ENCODE assay signal across 16 cellular contexts in the genomic region with DNA sequence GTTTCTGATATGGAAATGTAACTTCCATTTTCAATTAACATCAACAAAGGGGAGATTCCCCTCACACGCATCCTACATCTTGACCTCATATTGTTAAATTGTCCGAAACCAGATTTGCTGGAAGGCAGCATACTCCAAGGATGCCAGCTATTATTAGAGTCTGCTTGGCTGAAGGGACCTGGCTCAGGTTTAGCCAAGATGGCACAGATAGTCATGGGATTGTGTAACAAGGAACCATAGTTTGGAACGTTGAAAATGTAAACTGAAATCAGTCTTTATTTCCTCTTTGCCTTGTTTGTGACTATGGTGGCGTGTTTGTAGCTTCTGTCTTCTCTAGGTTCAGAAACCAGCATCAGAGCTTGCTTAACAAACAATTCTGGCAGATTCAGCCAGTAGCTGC. TPM values are rescaled to one million over a fixed set of nuclear protein-coding genes. Genes with fewer than 3 reads are reported as not detected.
A peak's percentile ranks its signal among the peaks of the same experiment; 100 is the strongest.
DNase-seq lines count a peak whose midpoint lies in the region; ATAC-seq and TF ChIP-seq lines count a peak whose summit lies in the region.
"Had no signal": no experiment of that assay in that cellular context is flagged by ENCODE, and none has a peak within 500 bp of the region (broad histone marks: within the 10 kb centered on the region; RNA-seq: fewer than 3 reads in every experiment).

No MANE protein-coding gene starts in this region.

- no peaks in the 10 kb centered on the region for H3K9me3 Mint-ChIP-seq in activated T-helper 1 cell treated with anti-CD3 and anti-CD28 coated beads, Interleukin-12 subunit alpha, Interleukin-12 subunit beta, Interleukin-2, Interleukin-4 antibody, amounts not matched to agents 30 ng/mL and 10 ng/mL and 1 ng/mL, durations not matched to agents 14 hours and 24 hours and 36 hours
- no peaks in the 10 kb centered on the region for H3K9me3 Mint-ChIP-seq in naive thymus-derived CD8-positive, alpha-beta T cell
- H3K9me3 Mint-ChIP-seq: stimulated activated memory B cell treated with anti-CD40 and anti-IgM and Interleukin-4, amounts not matched to agents 10 μg/mL and 1 μg/mL and 100 μg/mL, for 72 hours had no signal

- H3K27ac Mint-ChIP-seq in activated T-helper 1 cell treated with anti-CD3 and anti-CD28 coated beads, Interleukin-12 subunit alpha, Interleukin-12 subunit beta, Interleukin-2, Interleukin-4 antibody, amounts not matched to agents 30 ng/mL and 10 ng/mL and 1 ng/mL, durations not matched to agents 14 hours and 24 hours and 36 hours, result no peak overlapping the region
- H3K27ac Mint-ChIP-seq in naive thymus-derived CD8-positive, alpha-beta T cell, result peak overlapping the region; percentile 61 to 96 (median 91)
- H3K27ac Mint-ChIP-seq: stimulated activated memory B cell treated with anti-CD40 and anti-IgM and Interleukin-4, amounts not matched to agents 10 μg/mL and 1 μg/mL and 100 μg/mL, for 72 hours had no signal

- H3K4me3 Mint-ChIP-seq in activated T-helper 1 cell treated with anti-CD3 and anti-CD28 coated beads, Interleukin-12 subunit alpha, Interleukin-12 subunit beta, Interleukin-2, Interleukin-4 antibody, amounts not matched to agents 30 ng/mL and 10 ng/mL and 1 ng/mL, durations not matched to agents 14 hours and 24 hours and 36 hours, result peak overlapping the region; percentile 62
- peak overlapping the region; percentile 58 to 88 (median 80) for H3K4me3 Mint-ChIP-seq in naive thymus-derived CD8-positive, alpha-beta T cell
- H3K4me3 Mint-ChIP-seq: stimulated activated memory B cell treated with anti-CD40 and anti-IgM and Interleukin-4, amounts not matched to agents 10 μg/mL and 1 μg/mL and 100 μg/mL, for 72 hours had no signal

- intact Hi-C loops in activated T-helper 1 cell treated with anti-CD3 and anti-CD28 coated beads, Interleukin-12 subunit alpha, Interleukin-12 subunit beta, Interleukin-2, Interleukin-4 antibody, amounts not matched to agents 30 ng/mL and 10 ng/mL and 1 ng/mL, durations not matched to agents 14 hours and 24 hours and 36 hours (cut with micrococcal nuclease), result no loop called here

- peaks cover 18% of the 10 kb centered on the region for H3K27me3 Mint-ChIP-seq in activated T-helper 1 cell treated with anti-CD3 and anti-CD28 coated beads, Interleukin-12 subunit alpha, Interleukin-12 subunit beta, Interleukin-2, Interleukin-4 antibody, amounts not matched to agents 30 ng/mL and 10 ng/mL and 1 ng/mL, durations not matched to agents 14 hours and 24 hours and 36 hours (ENCODE audit: insufficient read depth)
- H3K27me3 Mint-ChIP-seq in naive thymus-derived CD8-positive, alpha-beta T cell, result no peaks in the 10 kb centered on the region
- H3K27me3 Mint-ChIP-seq: stimulated activated memory B cell treated with anti-CD40 and anti-IgM and Interleukin-4, amounts not matched to agents 10 μg/mL and 1 μg/mL and 100 μg/mL, for 72 hours had no signal

- POLR2A ChIA-PET in naive thymus-derived CD8-positive, alpha-beta T cell (lab: Charles Lee), result interaction anchor here (0.6 to 2.3 kb wide), 12 partner anchors 13 to 164 kb away, joined by 3 to 14 read pairs (median 4); a partner anchor contains a TSS

- no peak for ATAC-seq in naive thymus-derived CD8-positive, alpha-beta T cell
- ATAC-seq in GM19324 (IDR thresholded peaks at IDR 0.05; ENCODE audit: low FRiP score, unreplicated experiment) (no peak), GM19351 (IDR thresholded peaks at IDR 0.05; ENCODE audit: unreplicated experiment) (no peak)
- ATAC-seq: activated CD4-positive, CD25-positive, alpha-beta regulatory T cell treated with anti-CD3 and anti-CD28 coated beads, Interleukin-2, amount 50 U/mL, for 24 hours; stimulated activated memory B cell treated with anti-CD40 and anti-IgM and Interleukin-4, amounts not matched to agents 10 μg/mL and 1 μg/mL and 100 μg/mL, for 72 hours had no signal

- H3K36me3 Mint-ChIP-seq in activated T-helper 1 cell treated with anti-CD3 and anti-CD28 coated beads, Interleukin-12 subunit alpha, Interleukin-12 subunit beta, Interleukin-2, Interleukin-4 antibody, amounts not matched to agents 30 ng/mL and 10 ng/mL and 1 ng/mL, durations not matched to agents 14 hours and 24 hours and 36 hours (ENCODE audit: low read depth), result peaks cover 7% of the 10 kb centered on the region
- H3K36me3 Mint-ChIP-seq in naive thymus-derived CD8-positive, alpha-beta T cell, result no peaks in the 10 kb centered on the region

- no peak for TF ChIP-seq CTCF in C4-2B (conservative IDR thresholded peaks at IDR 0.05)
- TF ChIP-seq CTCF in LNCaP clone FGC (IDR thresholded peaks at IDR 0.05; ENCODE audit: control insufficient read depth, extremely low read depth, insufficient read depth), result no peak

- peak; percentile 82 for DNase-seq in LNCaP clone FGC (ENCODE audit: low read depth)
- DNase-seq in activated T-helper 1 cell treated with anti-CD3 and anti-CD28 coated beads, Interleukin-12 subunit alpha, Interleukin-12 subunit beta, Interleukin-2, Interleukin-4 antibody, amounts not matched to agents 30 ng/mL and 10 ng/mL and 1 ng/mL, durations not matched to agents 14 hours and 24 hours and 36 hours (ENCODE audit: low spot score), result no peak
- DNase-seq in naive thymus-derived CD8-positive, alpha-beta T cell, result no peak
- no peak for DNase-seq in dermis blood vessel endothelial cell
- no peak for DNase-seq in COLO668 (lab: John Stamatoyannopoulos, UW; ENCODE audit: unreplicated experiment)
- DNase-seq: adrenal gland, heart right ventricle, left ventricle myocardium inferior, NCI-H1105 treated with DMSO at 0.1 percent for 48 hours, NCI-H526 treated with DMSO at 0.1 percent for 48 hours, SHP77 had no signal

- H3K27ac ChIP-seq in C4-2B, result peak overlapping the region; percentile 99
- H3K27ac ChIP-seq: adrenal gland, left ventricle myocardium inferior had no signal

- H3K4me3 ChIP-seq in LNCaP clone FGC (ENCODE audit: low read depth, low read length), result peak overlapping the region; percentile 24
- H3K4me3 ChIP-seq: adrenal gland, heart right ventricle, left ventricle myocardium inferior had no signal

- peaks cover 48% of the 10 kb centered on the region for H3K4me1 Mint-ChIP-seq in activated T-helper 1 cell treated with anti-CD3 and anti-CD28 coated beads, Interleukin-12 subunit alpha, Interleukin-12 subunit beta, Interleukin-2, Interleukin-4 antibody, amounts not matched to agents 30 ng/mL and 10 ng/mL and 1 ng/mL, durations not matched to agents 14 hours and 24 hours and 36 hours (ENCODE audit: low read depth)
- H3K4me1 Mint-ChIP-seq in naive thymus-derived CD8-positive, alpha-beta T cell, result peaks cover 21 to 79% (median 62%) of the 10 kb centered on the region in 4 donors

RNA-seq across cellular contexts. Expression of a gene that starts 5.9 kb away (rescaled TPM):
- 5.5 and 6.7 TPM in 2 replicates for total RNA-seq in activated T-helper 1 cell treated with anti-CD3 and anti-CD28 coated beads, Interleukin-12 subunit alpha, Interleukin-12 subunit beta, Interleukin-2, Interleukin-4 antibody, amounts not matched to agents 30 ng/mL and 10 ng/mL and 1 ng/mL, durations not matched to agents 14 hours and 24 hours and 36 hours
- 10 to 100 TPM; 12.1 to 15.1 TPM for total RNA-seq in naive thymus-derived CD8-positive, alpha-beta T cell
- polyA plus RNA-seq in naive thymus-derived CD8-positive, alpha-beta T cell, result 10 to 100 TPM; 10.4 to 13.7 (median 12.9) TPM
- total RNA-seq in dermis blood vessel endothelial cell, result 3.7 and 5.1 TPM in 2 replicates

RNA-seq across cellular contexts. Expression of a gene that starts 6.2 kb away (rescaled TPM):
- total RNA-seq in activated T-helper 1 cell treated with anti-CD3 and anti-CD28 coated beads, Interleukin-12 subunit alpha, Interleukin-12 subunit beta, Interleukin-2, Interleukin-4 antibody, amounts not matched to agents 30 ng/mL and 10 ng/mL and 1 ng/mL, durations not matched to agents 14 hours and 24 hours and 36 hours, result 3.0 and 3.8 TPM in 2 replicates
- 1 to 10 TPM; 6.4 to 6.9 TPM for total RNA-seq in naive thymus-derived CD8-positive, alpha-beta T cell
- 1 to 10 TPM in 2 of 3 donors, under 1 TPM in 1; 0.61 to 2.6 (median 1.5) TPM for polyA plus RNA-seq in naive thymus-derived CD8-positive, alpha-beta T cell
- 1.5 TPM in 2 replicates for total RNA-seq in dermis blood vessel endothelial cell

RNA-seq across cellular contexts. Expression of a gene that starts 49.3 kb away (rescaled TPM):
- total RNA-seq in activated T-helper 1 cell treated with anti-CD3 and anti-CD28 coated beads, Interleukin-12 subunit alpha, Interleukin-12 subunit beta, Interleukin-2, Interleukin-4 antibody, amounts not matched to agents 30 ng/mL and 10 ng/mL and 1 ng/mL, durations not matched to agents 14 hours and 24 hours and 36 hours, result 67.3 and 75.7 TPM in 2 replicates
- total RNA-seq in naive thymus-derived CD8-positive, alpha-beta T cell, result 10 to 100 TPM; 72.4 to 72.7 TPM
- polyA plus RNA-seq in naive thymus-derived CD8-positive, alpha-beta T cell, result 100 to 1,000 TPM in 1 of 3 donors, 10 to 100 TPM in 2; 89.0 to 125 (median 94.6) TPM
- total RNA-seq in dermis blood vessel endothelial cell, result 41.8 and 43.9 TPM in 2 replicates
